7 cellular contexts compared by ENCODE assay signal in genomic region chr3:14946749-14947104, GRCh38. TPM values are rescaled to one million over a fixed set of nuclear protein-coding genes. Genes with fewer than 3 reads are reported as not detected.
DNase-seq lines count a peak whose midpoint lies in the region; ATAC-seq and TF ChIP-seq lines count a peak whose summit lies in the region.

No MANE protein-coding gene starts in this region.

- intact Hi-C loops in activated CD8-positive, alpha-beta T cell treated with anti-CD3 and anti-CD28 coated beads for 36 hours (cut with micrococcal nuclease), result no loop called here

- H3K27me3 Mint-ChIP-seq in activated CD8-positive, alpha-beta T cell treated with anti-CD3 and anti-CD28 coated beads for 36 hours, result no peaks in the 10 kb centered on the region
- no peaks in the 10 kb centered on the region for H3K27me3 Mint-ChIP-seq in stimulated activated naive B cell treated with anti-CD40 and anti-IgM and Interleukin-4, amounts not matched to agents 10 μg/mL and 1 μg/mL and 100 μg/mL, for 72 hours

- POLR2A ChIA-PET in activated CD8-positive, alpha-beta T cell treated with anti-CD3 and anti-CD28 coated beads for 36 hours (lab: Charles Lee), result interaction anchor here (0.8 to 1.8 kb wide), 5 partner anchors 10 to 296 kb away, joined by 3 to 9 read pairs (median 5); partner anchors contain the start of genes CCDC174 and MRPS25

- peak overlapping the region; percentile 97 for H3K4me3 Mint-ChIP-seq in activated CD8-positive, alpha-beta T cell treated with anti-CD3 and anti-CD28 coated beads for 36 hours
- peak overlapping the region; percentile 93 to 94 for H3K4me3 Mint-ChIP-seq in stimulated activated naive B cell treated with anti-CD40 and anti-IgM and Interleukin-4, amounts not matched to agents 10 μg/mL and 1 μg/mL and 100 μg/mL, for 72 hours

- peaks cover 36% of the 10 kb centered on the region for H3K4me1 Mint-ChIP-seq in activated CD8-positive, alpha-beta T cell treated with anti-CD3 and anti-CD28 coated beads for 36 hours (ENCODE audit: low read depth)
- H3K4me1 Mint-ChIP-seq in stimulated activated naive B cell treated with anti-CD40 and anti-IgM and Interleukin-4, amounts not matched to agents 10 μg/mL and 1 μg/mL and 100 μg/mL, for 72 hours, result peaks cover 19 to 41% of the 10 kb centered on the region in 2 donors

- DNase-seq in HL-60 (ENCODE audit: low read depth in 1 of 2, low spot score in 1 of 2), result peak in 1 of 2 experiments; percentile 16
- DNase-seq in activated CD8-positive, alpha-beta T cell treated with anti-CD3 and anti-CD28 coated beads for 36 hours, result no peak
- no peak for DNase-seq in stimulated activated naive B cell treated with anti-CD40 and anti-IgM and Interleukin-4, amounts not matched to agents 10 μg/mL and 1 μg/mL and 100 μg/mL, for 72 hours
- DNase-seq in effector CD8-positive, alpha-beta T cell (lab: John Stamatoyannopoulos, UW), result no peak
- no peak for DNase-seq in HuH-7.5 (ENCODE audit: low spot score)

- ATAC-seq in activated CD8-positive, alpha-beta T cell treated with anti-CD3 and anti-CD28 coated beads for 36 hours, result no peak
- no peak for ATAC-seq in stimulated activated naive B cell treated with anti-CD40 and anti-IgM and Interleukin-4, amounts not matched to agents 10 μg/mL and 1 μg/mL and 100 μg/mL, for 72 hours (replicated peaks)
- ATAC-seq in HG03135 (IDR thresholded peaks at IDR 0.05; ENCODE audit: unreplicated experiment), result no peak

- H3K36me3 Mint-ChIP-seq in activated CD8-positive, alpha-beta T cell treated with anti-CD3 and anti-CD28 coated beads for 36 hours (ENCODE audit: low read depth), result peaks cover 32% of the 10 kb centered on the region
- H3K36me3 Mint-ChIP-seq in stimulated activated naive B cell treated with anti-CD40 and anti-IgM and Interleukin-4, amounts not matched to agents 10 μg/mL and 1 μg/mL and 100 μg/mL, for 72 hours, result peaks cover 10 to 13% of the 10 kb centered on the region in 2 donors

- no peak for TF ChIP-seq CTCF in HL-60 (IDR thresholded peaks at IDR 0.05; ENCODE audit: insufficient read depth, low read length)
- no peak for TF ChIP-seq CTCF in activated CD8-positive, alpha-beta T cell treated with anti-CD3 and anti-CD28 coated beads for 36 hours (IDR thresholded peaks at IDR 0.05)

- no peaks in the 10 kb centered on the region for H3K9me3 Mint-ChIP-seq in activated CD8-positive, alpha-beta T cell treated with anti-CD3 and anti-CD28 coated beads for 36 hours
- no peaks in the 10 kb centered on the region for H3K9me3 Mint-ChIP-seq in stimulated activated naive B cell treated with anti-CD40 and anti-IgM and Interleukin-4, amounts not matched to agents 10 μg/mL and 1 μg/mL and 100 μg/mL, for 72 hours

- H3K9me3 ChIP-seq in iPS-15b (ENCODE audit: control insufficient read depth, insufficient read depth, low read length), result no peaks in the 10 kb centered on the region

- peak overlapping the region; percentile 75 for H3K9ac ChIP-seq in iPS-15b (ENCODE audit: low read depth, low read length)

- H3K36me3 ChIP-seq in iPS-15b (ENCODE audit: control insufficient read depth, insufficient read depth, low read length), result peaks cover 6% of the 10 kb centered on the region

- peak overlapping the region; percentile 91 for H3K27ac Mint-ChIP-seq in activated CD8-positive, alpha-beta T cell treated with anti-CD3 and anti-CD28 coated beads for 36 hours
- H3K27ac Mint-ChIP-seq in stimulated activated naive B cell treated with anti-CD40 and anti-IgM and Interleukin-4, amounts not matched to agents 10 μg/mL and 1 μg/mL and 100 μg/mL, for 72 hours, result peak overlapping the region; percentile 98

- H3K27me3 ChIP-seq in HL-60 (ENCODE audit: insufficient read depth, poor library complexity, severe bottlenecking) (no peaks in the 10 kb centered on the region), iPS-15b (ENCODE audit: control insufficient read depth, insufficient read depth, low read length) (no peaks in the 10 kb centered on the region)

- CTCF ChIA-PET in activated CD8-positive, alpha-beta T cell treated with anti-CD3 and anti-CD28 coated beads for 36 hours (lab: Charles Lee), result interaction anchor here (2.0 kb wide), 1 partner anchor 26 kb away, joined by 6 read pairs; no protein-coding TSS in a partner anchor

- H3K27ac ChIP-seq in HL-60 (replicated peaks), result peak overlapping the region; percentile 95

- peak overlapping the region; percentile 84 for H3K4me3 ChIP-seq in HL-60 (replicated peaks; ENCODE audit: insufficient read depth, low read length)
- peak overlapping the region; percentile 78 for H3K4me3 ChIP-seq in iPS-15b (ENCODE audit: low read depth, low read length)

- peaks cover 6% of the 10 kb centered on the region for H3K4me1 ChIP-seq in iPS-15b (ENCODE audit: control insufficient read depth, insufficient read depth, low read length)

RNA-seq across cellular contexts. Expression of gene NR2C2, which starts 0.7 kb away (rescaled TPM):
- 10 to 100 TPM; 47.1 to 47.4 TPM for total RNA-seq in activated CD8-positive, alpha-beta T cell treated with anti-CD3 and anti-CD28 coated beads for 36 hours
